In genomic region chr3:119457260-119457659, GRCh38 we compare ENCODE assay signal across 14 cellular contexts. TPM values are rescaled to one million over a fixed set of nuclear protein-coding genes. Genes with fewer than 3 reads are reported as not detected.
A peak's percentile ranks its signal among the peaks of the same experiment; 100 is the strongest.
DNase-seq lines count a peak whose midpoint lies in the region; ATAC-seq lines count a peak whose summit lies in the region.
"Had no signal": no experiment of that assay in that cellular context is flagged by ENCODE, and none has a peak within 500 bp of the region (broad histone marks: within the 10 kb centered on the region; RNA-seq: fewer than 3 reads in every experiment).

No MANE protein-coding gene starts in this region.

- ATAC-seq in left lobe of liver (peak; percentile 39), HG03439 (IDR thresholded peaks at IDR 0.05; ENCODE audit: unreplicated experiment) (no peak)
- ATAC-seq: K562 had no signal

- DNase-seq in Ammon's horn (ENCODE audit: low spot score) (peak; percentile 29), NOMO-1 treated with dmso at 0.1 percent for 144 hours (lab: John Stamatoyannopoulos, UW; ENCODE audit: unreplicated experiment) (peak; percentile 79), left lobe of liver (ENCODE audit: low spot score) (no peak), NCI-H1930 (lab: John Stamatoyannopoulos, UW) (no peak), NCI-H345 treated with DMSO at 0.1 percent for 48 hours (lab: John Stamatoyannopoulos, UW; ENCODE audit: unreplicated experiment) (no peak)
- DNase-seq: activated CD8-positive, alpha-beta memory T cell treated with anti-CD3 and anti-CD28 coated beads, Interleukin-2, amount 50 U/mL, for 48 hours; activated effector memory CD4-positive, alpha-beta T cell treated with anti-CD3 and anti-CD28 coated beads, Interleukin-2, amount 50 U/mL, for 16 hours; CD4-positive, alpha-beta T cell; GDM1; NCI-H2081; occipital lobe; SHP77 treated with DMSO at 0.1 percent for 48 hours had no signal

RNA-seq across cellular contexts. Expression of gene TMEM39A, which starts 6.2 kb away (rescaled TPM):
- 23.4 TPM for total RNA-seq in left lobe of liver

RNA-seq across cellular contexts. Expression of gene POGLUT1, which starts 11.5 kb away (rescaled TPM):
- total RNA-seq in left lobe of liver = 8.6 TPM

RNA-seq across cellular contexts. Expression of gene TIMMDC1, which starts 41.1 kb away (rescaled TPM):
- total RNA-seq in left lobe of liver = 52.8 TPM

Comparison
In these comparisons a context has a peak if more than half of its experiments do, and no peak if none do; other contexts are left out.
1. DNase-seq: peak in Ammon's horn (single experiment) and NOMO-1 treated with dmso at 0.1 percent for 144 hours (single experiment); none in left lobe of liver (single experiment), NCI-H1930 (0 of 2) and NCI-H345 treated with DMSO at 0.1 percent for 48 hours (single experiment).